33 cellular contexts compared by ENCODE assay signal in the genomic region with DNA sequence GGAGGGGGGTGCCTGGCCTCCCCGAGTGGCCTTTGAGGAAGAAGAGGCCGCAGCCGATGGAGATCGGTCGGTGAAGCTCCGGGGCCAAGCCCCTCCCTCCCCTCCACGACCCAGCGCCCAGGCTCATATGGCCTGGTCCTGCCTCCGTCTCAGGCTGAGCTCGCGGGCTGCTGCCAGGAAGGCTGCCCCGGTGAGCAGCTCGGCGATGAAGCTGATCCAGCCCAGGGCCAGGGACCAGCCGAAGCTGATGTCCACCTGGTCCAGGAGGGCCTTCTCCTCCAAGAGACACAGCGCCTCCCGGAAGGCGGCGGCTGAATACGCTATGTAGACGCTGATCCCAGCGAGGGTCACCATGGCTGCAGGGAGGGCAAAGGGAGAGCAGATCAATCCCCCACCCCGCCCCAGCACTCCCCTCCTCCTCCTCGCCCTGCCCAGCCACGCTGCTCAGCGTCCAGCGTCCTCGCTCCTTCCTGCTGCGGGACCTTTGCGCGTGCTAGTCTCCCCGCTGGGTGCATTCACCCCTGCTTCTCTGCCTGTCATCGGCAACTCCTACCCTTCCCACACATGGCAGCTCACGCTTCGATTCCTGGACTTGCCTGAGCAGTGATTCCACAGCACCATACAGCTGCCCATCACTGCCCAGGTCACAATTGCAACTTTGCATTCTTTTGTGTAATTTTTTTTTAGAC. TPM values are rescaled to one million over a fixed set of nuclear protein-coding genes. Genes with fewer than 3 reads are reported as not detected.
DNase-seq lines count a peak whose midpoint lies in the region; ATAC-seq, FAIRE-seq and TF ChIP-seq lines count a peak whose summit lies in the region.
"Had no signal": no experiment of that assay in that cellular context is flagged by ENCODE, and none has a peak within 500 bp of the region (broad histone marks: within the 10 kb centered on the region; RNA-seq: fewer than 3 reads in every experiment).

No MANE protein-coding gene starts in this region.

- H3K36me3 ChIP-seq in thoracic aorta (no peaks in the 10 kb centered on the region), mucosa of descending colon (ENCODE audit: low read depth) (no peaks in the 10 kb centered on the region)
- H3K36me3 ChIP-seq: neutrophil, stomach, transverse colon had no signal

- ATAC-seq in thoracic aorta (ENCODE audit: insufficient number of reproducible peaks, low FRiP score, low read depth) (no peak), mucosa of descending colon (no peak)
- ATAC-seq: activated CD4-positive, alpha-beta T cell treated with anti-CD3 and anti-CD28 coated beads for 36 hours; activated naive CD8-positive, alpha-beta T cell treated with anti-CD3 and anti-CD28 coated beads, Interleukin-2, amount 50 U/mL, for 24 hours; PC-3; Right ventricle myocardium inferior had no signal

- no peak for FAIRE-seq in GM12892 (lab: Jason Lieb, UNC)

- peaks cover 0 to 22% of the 10 kb centered on the region in 2 donors for H3K4me1 ChIP-seq in thoracic aorta (ENCODE audit: control insufficient read depth in 1 of 2, low read depth in 2 of 2)
- peaks cover 3% of the 10 kb centered on the region for H3K4me1 ChIP-seq in mucosa of descending colon (ENCODE audit: low read depth)

- DNase-seq in G401 (ENCODE audit: low spot score): peak; percentile 32
- DNase-seq in ecto neural progenitor cell (ENCODE audit: low spot score): peak; percentile 54
- peak; percentile 55 for DNase-seq in left kidney (ENCODE audit: low read depth, low spot score)
- DNase-seq in thoracic aorta (ENCODE audit: low spot score): no peak
- DNase-seq in GM12892 (ENCODE audit: insufficient read length): no peak
- DNase-seq in EL: no peak
- no peak for DNase-seq in mucosa of descending colon
- DNase-seq: activated CD4-positive, alpha-beta T cell treated with anti-CD3 and anti-CD28 coated beads for 36 hours; activated CD8-positive, alpha-beta memory T cell treated with anti-CD3 and anti-CD28 coated beads for 24 hours; activated gamma-delta T cell; activated naive CD8-positive, alpha-beta T cell treated with anti-CD3 and anti-CD28 coated beads, Interleukin-2, amount 50 U/mL, for 24 hours; activated T-cell treated with anti-CD3 and anti-CD28 coated beads, Interleukin-2, amount 50 U/mL, for 1 hour; caudate nucleus; DMS79; KBM-7; NCI-H1105; NCI-H1930; NCI-H526; NK-92 treated with Interleukin-12 subunit alpha and Interleukin-12 subunit beta, amount 100 ng/mL, for 24 hours; PC-3; stomach; T-helper 2 cell; transverse colon had no signal

- TF ChIP-seq CTCF in thoracic aorta (IDR thresholded peaks at IDR 0.05): no peak
- TF ChIP-seq CTCF in mucosa of descending colon (IDR thresholded peaks at IDR 0.05): no peak

- H3K9me3 ChIP-seq in thoracic aorta: no peaks in the 10 kb centered on the region
- H3K9me3 ChIP-seq in mucosa of descending colon: no peaks in the 10 kb centered on the region
- H3K9me3 ChIP-seq: neutrophil, stomach, transverse colon had no signal

- in situ Hi-C loops in G401 (cut with HindIII; ENCODE audit: low sequenced_read_pairs): loop anchor here (5.0 kb wide), 1 partner anchor 68 kb away; no protein-coding TSS in a partner anchor

- H3K4me3 ChIP-seq in thoracic aorta (peak overlapping the region; percentile 51), mucosa of descending colon (no peak overlapping the region)
- H3K4me3 ChIP-seq: stomach, transverse colon had no signal

- no peak for TF ChIP-seq POLR2A in GM12892 (IDR thresholded peaks at IDR 0.05; ENCODE audit: low read depth, low read length)

- intact Hi-C loops in mucosa of descending colon (cut with DNase I, micrococcal nuclease): loop anchor here (5.0 kb wide), 1 partner anchor 313 kb away; a partner anchor contains a TSS

- no peaks in the 10 kb centered on the region for H3K27me3 ChIP-seq in thoracic aorta (replicated peaks; ENCODE audit: insufficient read depth)

- no peak overlapping the region for H3K27ac ChIP-seq in thoracic aorta
- H3K27ac ChIP-seq: C4-2B, neutrophil, stomach, transverse colon had no signal

RNA-seq across cellular contexts. Expression of a gene that starts 20.5 kb away (rescaled TPM):
- not detected in 2 replicates for total RNA-seq in G401 (2014; rRNA removed; shearing (Covaris generic))
- not detected for total RNA-seq in thoracic aorta
- polyA plus RNA-seq in GM12892 (2012; ENCODE audit: missing spikeins): not detected
- under 1 TPM in 1 of 3 donors, not detected in 2; 0.60 TPM for total RNA-seq in mucosa of descending colon
- total RNA-seq: activated CD4-positive, alpha-beta T cell treated with anti-CD3 and anti-CD28 coated beads for 36 hours; dermis microvascular lymphatic vessel endothelial cell; glomerular endothelial cell; HT-29; lung microvascular endothelial cell; MCF 10A; PC-3; posterior vena cava; Right ventricle myocardium inferior; stomach; transverse colon had no signal
- polyA plus RNA-seq: AG04450, stomach had no signal

RNA-seq across cellular contexts. Expression of a gene that starts 51.7 kb away (rescaled TPM):
- total RNA-seq in G401 (2014; rRNA removed; shearing (Covaris generic)): 9.1 and 19.8 TPM in 2 replicates
- total RNA-seq in thoracic aorta (10 to 100 TPM; 19.6 to 34.6 TPM), mucosa of descending colon (10 to 100 TPM; 24.1 to 41.0 (median 30.8) TPM)
- 18.0 TPM for polyA plus RNA-seq in GM12892 (2012; ENCODE audit: missing spikeins)

Comparison
In these comparisons a context has a peak if more than half of its experiments do, and no peak if none do; other contexts are left out.
1. DNase-seq: peak in G401 (single experiment), ecto neural progenitor cell (single experiment) and left kidney (single experiment); none in thoracic aorta (single experiment), GM12892 (single experiment), EL (single experiment) and mucosa of descending colon (0 of 3).